Comparison of ENCODE assay signal across 22 cellular contexts in genomic region chr6:147805155-147805554, GRCh38.
"Had no signal": no experiment of that assay in that cellular context is flagged by ENCODE, and none has a peak within 500 bp of the region (broad histone marks: within the 10 kb centered on the region; RNA-seq: fewer than 3 reads in every experiment).

No MANE protein-coding gene starts in this region.

- H3K27ac Mint-ChIP-seq: activated B cell treated with CpG ODN at 0.5 μM for 24 hours; activated CD4-positive, alpha-beta memory T cell treated with anti-CD3 and anti-CD28 coated beads, Interleukin-2, amount 10 ng/mL, durations not matched to agents 7 days and 5 days; activated CD8-positive, alpha-beta memory T cell treated with anti-CD3 and anti-CD28 coated beads, Interleukin-2, amount 10 ng/mL, durations not matched to agents 7 days and 5 days; activated naive CD8-positive, alpha-beta T cell treated with anti-CD3 and anti-CD28 coated beads, Interleukin-2, amount 10 ng/mL, durations not matched to agents 7 days and 5 days; activated T-helper 17 cell treated with anti-CD3 and anti-CD28 coated beads, Interleukin-2, amount 50 U/mL, for 72 hours; nephron progenitor cell had no signal

- H3K4me3 ChIP-seq: cardiac muscle cell, hepatocyte, lung, tibial artery had no signal

- H3K4me1 ChIP-seq: foreskin keratinocyte, tibial artery had no signal

- DNase-seq: activated B cell treated with CpG ODN at 0.5 μM for 24 hours; activated CD4-positive, alpha-beta memory T cell treated with anti-CD3 and anti-CD28 coated beads, Interleukin-2, amount 10 ng/mL, durations not matched to agents 7 days and 5 days; activated CD4-positive, alpha-beta T cell treated with anti-CD3 and anti-CD28 coated beads for 48 hours; activated CD8-positive, alpha-beta memory T cell treated with anti-CD3 and anti-CD28 coated beads, Interleukin-2, amount 10 ng/mL, durations not matched to agents 7 days and 5 days; activated naive CD4-positive, alpha-beta T cell; activated naive CD8-positive, alpha-beta T cell treated with anti-CD3 and anti-CD28 coated beads, Interleukin-2, amount 10 ng/mL, durations not matched to agents 7 days and 5 days; amygdala; dermis blood vessel endothelial cell; effector memory CD4-positive, alpha-beta T cell; foreskin keratinocyte; islet precursor cell; nephron progenitor cell; occipital lobe; posterior cingulate gyrus; stimulated activated naive CD8-positive, alpha-beta T cell treated with anti-CD3 and anti-CD28 coated beads, Interleukin-15, Interleukin-2, amounts not matched to agents 100 U/mL and 50 U/mL, for 24 hours; substantia nigra; tibial artery had no signal

- H3K27me3 Mint-ChIP-seq: activated B cell treated with CpG ODN at 0.5 μM for 24 hours; activated CD4-positive, alpha-beta memory T cell treated with anti-CD3 and anti-CD28 coated beads, Interleukin-2, amount 10 ng/mL, durations not matched to agents 7 days and 5 days; activated CD8-positive, alpha-beta memory T cell treated with anti-CD3 and anti-CD28 coated beads, Interleukin-2, amount 10 ng/mL, durations not matched to agents 7 days and 5 days; activated naive CD8-positive, alpha-beta T cell treated with anti-CD3 and anti-CD28 coated beads, Interleukin-2, amount 10 ng/mL, durations not matched to agents 7 days and 5 days; activated T-helper 17 cell treated with anti-CD3 and anti-CD28 coated beads, Interleukin-2, amount 50 U/mL, for 72 hours had no signal

- H3K36me3 Mint-ChIP-seq: activated CD8-positive, alpha-beta memory T cell treated with anti-CD3 and anti-CD28 coated beads, Interleukin-2, amount 10 ng/mL, durations not matched to agents 7 days and 5 days; activated naive CD8-positive, alpha-beta T cell treated with anti-CD3 and anti-CD28 coated beads, Interleukin-2, amount 10 ng/mL, durations not matched to agents 7 days and 5 days had no signal

- H3K27ac ChIP-seq: cardiac muscle cell, epithelial cell of prostate, foreskin keratinocyte, hepatocyte, tibial artery had no signal

- H2AFZ ChIP-seq: hepatocyte had no signal

- H3K4me2 ChIP-seq: hepatocyte had no signal

- H3K79me2 ChIP-seq: hepatocyte had no signal

- H3K9me3 Mint-ChIP-seq: activated naive CD8-positive, alpha-beta T cell treated with anti-CD3 and anti-CD28 coated beads, Interleukin-2, amount 10 ng/mL, durations not matched to agents 7 days and 5 days had no signal

- H3K36me3 ChIP-seq: cardiac muscle cell, tibial artery had no signal

- H3K4me3 Mint-ChIP-seq: activated B cell treated with CpG ODN at 0.5 μM for 24 hours; activated CD4-positive, alpha-beta memory T cell treated with anti-CD3 and anti-CD28 coated beads, Interleukin-2, amount 10 ng/mL, durations not matched to agents 7 days and 5 days; activated CD8-positive, alpha-beta memory T cell treated with anti-CD3 and anti-CD28 coated beads, Interleukin-2, amount 10 ng/mL, durations not matched to agents 7 days and 5 days; activated naive CD8-positive, alpha-beta T cell treated with anti-CD3 and anti-CD28 coated beads, Interleukin-2, amount 10 ng/mL, durations not matched to agents 7 days and 5 days; activated T-helper 17 cell treated with anti-CD3 and anti-CD28 coated beads, Interleukin-2, amount 50 U/mL, for 72 hours; nephron progenitor cell had no signal

- H3K27me3 ChIP-seq: cardiac muscle cell, foreskin keratinocyte, hepatocyte, tibial artery had no signal

- H3K4me1 Mint-ChIP-seq: activated B cell treated with CpG ODN at 0.5 μM for 24 hours; activated CD4-positive, alpha-beta memory T cell treated with anti-CD3 and anti-CD28 coated beads, Interleukin-2, amount 10 ng/mL, durations not matched to agents 7 days and 5 days; activated CD8-positive, alpha-beta memory T cell treated with anti-CD3 and anti-CD28 coated beads, Interleukin-2, amount 10 ng/mL, durations not matched to agents 7 days and 5 days; activated naive CD8-positive, alpha-beta T cell treated with anti-CD3 and anti-CD28 coated beads, Interleukin-2, amount 10 ng/mL, durations not matched to agents 7 days and 5 days; activated T-helper 17 cell treated with anti-CD3 and anti-CD28 coated beads, Interleukin-2, amount 50 U/mL, for 72 hours; nephron progenitor cell had no signal

- ATAC-seq: activated CD8-positive, alpha-beta memory T cell treated with anti-CD3 and anti-CD28 coated beads, Interleukin-2, amount 10 ng/mL, durations not matched to agents 7 days and 5 days; activated T-helper 17 cell treated with anti-CD3 and anti-CD28 coated beads, Interleukin-2, amount 50 U/mL, for 72 hours; foreskin keratinocyte; stimulated activated naive CD8-positive, alpha-beta T cell treated with anti-CD3 and anti-CD28 coated beads, Interleukin-15, Interleukin-2, amounts not matched to agents 100 U/mL and 50 U/mL, for 24 hours had no signal
